Comparison of ENCODE assay signal across 30 cellular contexts in the genomic region with DNA sequence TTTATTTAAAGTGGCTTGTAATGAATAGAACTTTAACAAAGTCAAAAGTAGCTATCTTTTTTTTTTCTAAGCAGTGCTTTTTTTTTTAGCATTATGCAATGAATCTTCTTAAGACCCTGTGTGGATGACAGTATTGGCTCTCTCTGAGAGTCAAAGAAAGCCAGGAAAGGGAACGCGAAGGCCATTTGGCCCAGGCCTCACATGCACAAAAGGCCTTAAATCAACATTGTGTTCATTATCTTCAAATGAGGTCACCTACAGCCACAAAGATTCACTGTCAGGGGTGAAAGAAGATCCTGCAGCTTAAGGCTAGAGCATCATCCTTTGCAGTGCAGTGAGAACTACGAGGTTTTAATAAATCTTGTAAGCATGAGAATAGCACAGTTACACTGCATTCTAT.
A peak's percentile ranks its signal among the peaks of the same experiment; 100 is the strongest.
DNase-seq lines count a peak whose midpoint lies in the region; ATAC-seq and TF ChIP-seq lines count a peak whose summit lies in the region.
"Had no signal": no experiment of that assay in that cellular context is flagged by ENCODE, and none has a peak within 500 bp of the region (broad histone marks: within the 10 kb centered on the region; RNA-seq: fewer than 3 reads in every experiment).

No MANE protein-coding gene starts in this region.

- TF ChIP-seq CTCF in Caco-2 (IDR thresholded peaks at IDR 0.05; ENCODE audit: insufficient read depth in 1 of 2, low read depth in 1 of 2, low read length in 1 of 2, severe bottlenecking in 1 of 2, unreplicated experiment in 1 of 2) (no peak), astrocyte of the spinal cord (IDR thresholded peaks at IDR 0.05; ENCODE audit: low read depth, low read length) (no peak), nephron (IDR thresholded peaks at IDR 0.05; ENCODE audit: unreplicated experiment in 3 of 3) (no peak)

- H3K27ac Mint-ChIP-seq in Caco-2 (ENCODE audit: unreplicated experiment) (peak overlapping the region; percentile 90), nephron (peak overlapping the region; percentile 78 to 86 (median 79))
- H3K27ac Mint-ChIP-seq: activated naive CD8-positive, alpha-beta T cell; memory B cell; neural progenitor cell had no signal

- no peaks in the 10 kb centered on the region for H3K9me3 ChIP-seq in Caco-2
- H3K9me3 ChIP-seq: BLaER1, breast epithelium, gastroesophageal sphincter, right atrium auricular region, stomach, thyroid gland, uterus had no signal

- H3K4me1 ChIP-seq in Caco-2 = peaks cover 53% of the 10 kb centered on the region
- H3K4me1 ChIP-seq: BLaER1, gastroesophageal sphincter, neural progenitor cell had no signal

- H3K4me3 ChIP-seq in Caco-2 (ENCODE audit: low read depth, low read length) (no peak overlapping the region), astrocyte of the spinal cord (ENCODE audit: low read depth, low read length) (no peak overlapping the region)
- H3K4me3 ChIP-seq: BLaER1, breast epithelium, gastroesophageal sphincter, hepatocyte, neural progenitor cell, right atrium auricular region, stomach, thyroid gland, uterus had no signal

- H3K36me3 ChIP-seq in Caco-2 (ENCODE audit: control insufficient read depth, insufficient read depth, low read length) = no peaks in the 10 kb centered on the region
- H3K36me3 ChIP-seq: BLaER1, breast epithelium, gastroesophageal sphincter, neural progenitor cell, right atrium auricular region, stomach, thyroid gland, uterus had no signal

- H3K9me3 Mint-ChIP-seq in Caco-2 (ENCODE audit: unreplicated experiment) (no peaks in the 10 kb centered on the region), nephron (no peaks in the 10 kb centered on the region)
- H3K9me3 Mint-ChIP-seq: memory B cell had no signal

- in situ Hi-C loops in astrocyte of the spinal cord (cut with HindIII; ENCODE audit: low sequenced_read_pairs) = no loop called here

- CTCF ChIA-PET in Caco-2 (lab: Charles Lee) = no interaction called here

- no peak for DNase-seq in Caco-2
- peak; percentile 75 for DNase-seq in NCI-H146 (lab: John Stamatoyannopoulos, UW)
- peak; percentile 38 for DNase-seq in astrocyte of the spinal cord (ENCODE audit: low read depth, low spot score)
- no peak for DNase-seq in NCI-H2171 (lab: John Stamatoyannopoulos, UW)
- DNase-seq in RPMI8226 = no peak
- DNase-seq: activated CD4-positive, alpha-beta T cell treated with anti-CD3 and anti-CD28 coated beads for 48 hours; activated effector memory CD4-positive, alpha-beta T cell treated with anti-CD3 and anti-CD28 coated beads, Interleukin-2, amount 50 U/mL, for 16 hours; COR-L47; DMS79; GDM1; IMR-90; NCI-H187; NCI-H524 treated with DMSO at 0.1 percent for 48 hours; stimulated activated CD4-positive, alpha-beta T cell treated with anti-CD3 and anti-CD28 coated beads, Interleukin-2, amount 100 ng/mL, for 48 hours; stomach; SW 1271; thyroid gland had no signal

- H3K4me1 Mint-ChIP-seq in Caco-2 (ENCODE audit: low read depth, unreplicated experiment) (peaks cover 43% of the 10 kb centered on the region), nephron (peaks cover 86% of the 10 kb centered on the region)
- H3K4me1 Mint-ChIP-seq: memory B cell had no signal

- BruUV-seq in Caco-2 (replicated peaks; lab: Mats Ljungman, UMichigan) = no TSS peak

- H3K27me3 Mint-ChIP-seq in Caco-2 (ENCODE audit: insufficient read depth, unreplicated experiment) = no peaks in the 10 kb centered on the region
- H3K27me3 Mint-ChIP-seq in nephron (ENCODE audit: low read depth) = no peaks in the 10 kb centered on the region
- H3K27me3 Mint-ChIP-seq: activated naive CD8-positive, alpha-beta T cell had no signal

- no peak for ATAC-seq in HG02588 (IDR thresholded peaks at IDR 0.05; ENCODE audit: unreplicated experiment)
- ATAC-seq: gastroesophageal sphincter, HCT116, left lobe of liver had no signal

- H3K4me3 Mint-ChIP-seq in Caco-2 (ENCODE audit: unreplicated experiment) = no peak overlapping the region
- H3K4me3 Mint-ChIP-seq in nephron = peak overlapping the region in 1 of 3 experiments; percentile 7
- H3K4me3 Mint-ChIP-seq: activated naive CD8-positive, alpha-beta T cell; memory B cell; neural progenitor cell had no signal

- H3K27me3 ChIP-seq in Caco-2 (replicated peaks; ENCODE audit: control insufficient read depth, insufficient read depth, low read length) = no peaks in the 10 kb centered on the region
- H3K27me3 ChIP-seq: BLaER1, breast epithelium, gastroesophageal sphincter, hepatocyte, neural progenitor cell, right atrium auricular region, stomach, thyroid gland, uterus had no signal

- intact Hi-C loops in Caco-2 (cut with micrococcal nuclease; ENCODE audit: unreplicated experiment) = loop anchor here (10.0 kb wide), 1 partner anchor 210 kb away; no protein-coding TSS in a partner anchor

- POLR2A ChIA-PET in Caco-2 (lab: Charles Lee) = no interaction called here

- H3K36me3 Mint-ChIP-seq in Caco-2 (ENCODE audit: insufficient read depth, unreplicated experiment) = peaks cover 21% of the 10 kb centered on the region
- no peaks in the 10 kb centered on the region for H3K36me3 Mint-ChIP-seq in nephron (ENCODE audit: low read depth)
- H3K36me3 Mint-ChIP-seq: activated naive CD8-positive, alpha-beta T cell; memory B cell; neural progenitor cell had no signal

Comparison
In these comparisons a context has a peak if more than half of its experiments do, and no peak if none do; other contexts are left out.
1. DNase-seq: peak in NCI-H146 (single experiment) and astrocyte of the spinal cord (single experiment); none in Caco-2 (0 of 2), NCI-H2171 (single experiment) and RPMI8226 (single experiment).